ENCODE assay signal across 37 cellular contexts in the genomic region with DNA sequence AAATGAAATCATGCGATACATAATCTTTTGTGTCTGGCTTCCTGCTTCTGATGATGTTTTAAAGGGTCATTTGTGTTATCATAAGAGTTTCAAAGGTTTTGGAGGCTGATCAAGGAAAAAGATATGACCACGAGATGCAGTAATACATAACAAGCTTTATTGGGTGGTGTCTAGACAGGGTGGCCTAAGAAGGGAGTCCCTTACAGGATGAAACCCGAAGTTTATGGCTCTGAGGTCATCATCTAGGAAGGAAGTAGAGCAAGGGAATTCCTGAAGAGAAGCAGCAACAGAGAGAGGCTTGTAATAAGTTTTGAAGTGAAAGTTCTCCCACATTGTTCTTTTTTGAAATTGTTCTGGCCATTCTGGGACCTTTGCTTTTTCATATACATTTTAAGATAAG. TPM values are rescaled to one million over a fixed set of nuclear protein-coding genes. Genes with fewer than 3 reads are reported as not detected.
A peak's percentile ranks its signal among the peaks of the same experiment; 100 is the strongest.
DNase-seq lines count a peak whose midpoint lies in the region; ATAC-seq, FAIRE-seq and TF ChIP-seq lines count a peak whose summit lies in the region.
"Had no signal": no experiment of that assay in that cellular context is flagged by ENCODE, and none has a peak within 500 bp of the region (broad histone marks: within the 10 kb centered on the region; RNA-seq: fewer than 3 reads in every experiment).

No MANE protein-coding gene starts in this region.

- H3K27me3 ChIP-seq in SK-N-SH (ENCODE audit: insufficient read depth) = no peaks in the 10 kb centered on the region
- no peaks in the 10 kb centered on the region for H3K27me3 ChIP-seq in astrocyte (ENCODE audit: insufficient read depth, low read length)
- H3K27me3 ChIP-seq: BLaER1 treated with 17β-estradiol and CSF1 and Interleukin-3, amounts not matched to agents 10 nM and 100 nM; pancreas; right atrium auricular region; upper lobe of left lung had no signal

- H3K9me3 ChIP-seq in SK-N-SH (peaks cover 20% of the 10 kb centered on the region), astrocyte (ENCODE audit: insufficient read depth, low read depth, low read length) (no peaks in the 10 kb centered on the region)

- no peak for ATAC-seq in SK-N-SH treated with all-trans-retinoic acid at 6 μM for 48 hours
- ATAC-seq in HG02763 (IDR thresholded peaks at IDR 0.05; ENCODE audit: unreplicated experiment) = no peak
- no peak for ATAC-seq in HG02884 (IDR thresholded peaks at IDR 0.05; ENCODE audit: unreplicated experiment)
- ATAC-seq in GM21526 (IDR thresholded peaks at IDR 0.05; ENCODE audit: low FRiP score, unreplicated experiment) = no peak
- no peak for ATAC-seq in HG03175 (IDR thresholded peaks at IDR 0.05; ENCODE audit: unreplicated experiment)
- ATAC-seq: activated naive CD4-positive, alpha-beta T cell treated with anti-CD3 and anti-CD28 coated beads, Interleukin-2, amount 50 U/mL, for 72 hours; left cardiac atrium; Panc1; pancreas had no signal

- DNase-seq in SK-N-SH = no peak
- DNase-seq in astrocyte (ENCODE audit: low read depth) = no peak
- peak; percentile 27 for DNase-seq in foreskin melanocyte
- DNase-seq: activated CD4-positive, alpha-beta T cell treated with anti-CD3 and anti-CD28 coated beads for 48 hours; amygdala; COR-L47; DMS79; effector CD8-positive, alpha-beta T cell; erythroblast; foreskin fibroblast; left cardiac atrium; NCI-H1417 treated with DMSO at 0.1 percent for 48 hours; NCI-H2081 treated with DMSO at 0.1 percent for 48 hours; NCI-H345; NCI-H69; pancreas; SIG-M5; small intestine; stimulated activated naive CD4-positive, alpha-beta T cell; T1000; upper lobe of left lung; WERI-Rb-1 had no signal

- whole genome bisulfite sequencing in SK-N-SH (ENCODE audit: low lambda C conversion rate) = 25% methylated on average over 3 of the region's 3 CpGs

- H3K4me3 Mint-ChIP-seq in astrocyte (ENCODE audit: unreplicated experiment) = no peak overlapping the region
- H3K4me3 Mint-ChIP-seq: memory B cell, neural crest cell had no signal

- POLR2A ChIA-PET in SK-N-SH (lab: Yijun Ruan, JAX) = no interaction called here

- H4K20me1 ChIP-seq in SK-N-SH (ENCODE audit: insufficient read depth) = no peaks in the 10 kb centered on the region
- no peaks in the 10 kb centered on the region for H4K20me1 ChIP-seq in astrocyte (ENCODE audit: insufficient read depth, low read length)
- H4K20me1 ChIP-seq: BLaER1 treated with 17β-estradiol and CSF1 and Interleukin-3, amounts not matched to agents 10 nM and 100 nM had no signal

- FAIRE-seq in astrocyte (lab: Jason Lieb, UNC) = no peak
- FAIRE-seq: pancreas, small intestine had no signal

- H3K79me2 ChIP-seq in SK-N-SH (ENCODE audit: insufficient read depth) (no peaks in the 10 kb centered on the region), astrocyte (ENCODE audit: insufficient read depth, low read length) (no peaks in the 10 kb centered on the region)

- TF ChIP-seq EP300 in SK-N-SH (IDR thresholded peaks at IDR 0.05; ENCODE audit: borderline replicate concordance in 1 of 2, low read depth in 1 of 2, low read length in 1 of 2) = no peak

- peaks cover 6% of the 10 kb centered on the region for H3K4me1 Mint-ChIP-seq in astrocyte (ENCODE audit: low read depth, unreplicated experiment)
- H3K4me1 Mint-ChIP-seq: memory B cell, neural crest cell had no signal

- no peaks in the 10 kb centered on the region for H3K9me2 ChIP-seq in SK-N-SH

- H3K36me3 Mint-ChIP-seq in astrocyte (ENCODE audit: low read depth, unreplicated experiment) = peaks cover 3% of the 10 kb centered on the region
- H3K36me3 Mint-ChIP-seq: memory B cell had no signal

- H3K9me3 Mint-ChIP-seq in astrocyte (ENCODE audit: unreplicated experiment) = peaks cover 16% of the 10 kb centered on the region

- H3K27me3 Mint-ChIP-seq in astrocyte (ENCODE audit: low read depth, unreplicated experiment) = no peaks in the 10 kb centered on the region

- TF ChIP-seq RAD21 in SK-N-SH (IDR thresholded peaks at IDR 0.05; ENCODE audit: low read length) = no peak

- H2AFZ ChIP-seq in SK-N-SH (ENCODE audit: low read depth) (peak overlapping the region; percentile 9; the same call in 1 of the 2 replicates), astrocyte (ENCODE audit: low read depth, low read length) (no peak overlapping the region)

- no peaks in the 10 kb centered on the region for H3K36me3 ChIP-seq in SK-N-SH (replicated peaks in 1 of 2; ENCODE audit: control insufficient read depth in 1 of 2, insufficient read depth in 2 of 2, low read length in 1 of 2)
- no peaks in the 10 kb centered on the region for H3K36me3 ChIP-seq in astrocyte (ENCODE audit: insufficient read depth, low read length)
- H3K36me3 ChIP-seq: pancreas, right atrium auricular region, upper lobe of left lung, WERI-Rb-1 had no signal

- H3K4me1 ChIP-seq in SK-N-SH (ENCODE audit: control insufficient read depth in 1 of 2, insufficient read depth in 2 of 2, low read depth in 1 of 2, low read length in 1 of 2) = no peaks in the 10 kb centered on the region
- no peaks in the 10 kb centered on the region for H3K4me1 ChIP-seq in astrocyte (ENCODE audit: insufficient read depth, low read length)
- H3K4me1 ChIP-seq: pancreas, right atrium auricular region, upper lobe of left lung had no signal

- H3K27ac Mint-ChIP-seq in astrocyte (ENCODE audit: unreplicated experiment) = peak overlapping the region; percentile 4
- H3K27ac Mint-ChIP-seq: activated naive CD4-positive, alpha-beta T cell treated with anti-CD3 and anti-CD28 coated beads, Interleukin-2, amount 50 U/mL, for 72 hours; activated T-helper 2 cell treated with anti-CD3 and anti-CD28 coated beads, Interferon-gamma antibody, Interleukin-2, Interleukin-4, amounts not matched to agents 10 μg/mL and 5 μg/mL and 100 μg/mL, durations not matched to agents 14 hours and 24 hours and 36 hours; memory B cell had no signal

- H3F3A ChIP-seq in SK-N-SH (replicated peaks; ENCODE audit: insufficient read depth) = peaks cover 3% of the 10 kb centered on the region

- TF ChIP-seq CTCF in SK-N-SH (IDR thresholded peaks at IDR 0.05) = no peak
- TF ChIP-seq CTCF in astrocyte (IDR thresholded peaks at IDR 0.05; ENCODE audit: insufficient read depth, low read depth, low read length) = no peak

- H3K27ac ChIP-seq in SK-N-SH (ENCODE audit: low read depth in 2 of 2, low read length in 1 of 2) (no peak overlapping the region), astrocyte (ENCODE audit: low read depth, low read length) (no peak overlapping the region)
- H3K27ac ChIP-seq: 22Rv1; BLaER1 treated with 17β-estradiol and CSF1 and Interleukin-3, amounts not matched to agents 10 nM and 100 nM; KMS-11; pancreas; right atrium auricular region; upper lobe of left lung; WERI-Rb-1 had no signal

- H3K4me3 ChIP-seq in SK-N-SH (ENCODE audit: low read depth in 2 of 2, low read length in 1 of 2) (no peak overlapping the region), astrocyte (ENCODE audit: insufficient read depth, low read depth, low read length) (no peak overlapping the region)
- H3K4me3 ChIP-seq: BLaER1 treated with 17β-estradiol and CSF1 and Interleukin-3, amounts not matched to agents 10 nM and 100 nM; pancreas; right atrium auricular region; upper lobe of left lung had no signal

- H3K4me2 ChIP-seq in SK-N-SH (no peak overlapping the region), astrocyte (ENCODE audit: low read length) (no peak overlapping the region)
- H3K4me2 ChIP-seq: KMS-11 had no signal

- CTCF ChIA-PET in SK-N-SH (lab: Yijun Ruan, JAX) = no interaction called here

- H3K9ac ChIP-seq in SK-N-SH (no peak overlapping the region), astrocyte (ENCODE audit: low read length) (no peak overlapping the region)
- H3K9ac ChIP-seq: BLaER1 treated with 17β-estradiol and CSF1 and Interleukin-3, amounts not matched to agents 10 nM and 100 nM; KMS-11 had no signal

TF ChIP-seq in SK-N-SH, 30 proteins besides CTCF, POLR2A, EP300 and RAD21:
- TF ChIP-seq, protein P1, sequence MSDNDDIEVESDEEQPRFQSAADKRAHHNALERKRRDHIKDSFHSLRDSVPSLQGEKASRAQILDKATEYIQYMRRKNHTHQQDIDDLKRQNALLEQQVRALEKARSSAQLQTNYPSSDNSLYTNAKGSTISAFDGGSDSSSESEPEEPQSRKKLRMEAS (IDR thresholded peaks at IDR 0.05; ENCODE audit: low read depth) = no peak
- no peak for TF ChIP-seq TCF12 (IDR thresholded peaks at IDR 0.05)
- no peak for TF ChIP-seq FOSL2 (IDR thresholded peaks at IDR 0.05; ENCODE audit: borderline replicate concordance, low read depth)
- no peak for TF ChIP-seq SMC3 (IDR thresholded peaks at IDR 0.05; ENCODE audit: low read depth, low read length)
- TF ChIP-seq MEF2A (IDR thresholded peaks at IDR 0.05; ENCODE audit: borderline replicate concordance, low read depth) = no peak

TF ChIP-seq in SK-N-SH treated with all-trans-retinoic acid at 6 μM for 48 hours, 23 proteins besides CTCF, POLR2A, EP300 and RAD21:
- no peak for TF ChIP-seq ZNF565 (CRISPR knock-in tag; conservative IDR thresholded peaks at IDR 0.05; ENCODE audit: low read depth)
- TF ChIP-seq, protein P2, sequence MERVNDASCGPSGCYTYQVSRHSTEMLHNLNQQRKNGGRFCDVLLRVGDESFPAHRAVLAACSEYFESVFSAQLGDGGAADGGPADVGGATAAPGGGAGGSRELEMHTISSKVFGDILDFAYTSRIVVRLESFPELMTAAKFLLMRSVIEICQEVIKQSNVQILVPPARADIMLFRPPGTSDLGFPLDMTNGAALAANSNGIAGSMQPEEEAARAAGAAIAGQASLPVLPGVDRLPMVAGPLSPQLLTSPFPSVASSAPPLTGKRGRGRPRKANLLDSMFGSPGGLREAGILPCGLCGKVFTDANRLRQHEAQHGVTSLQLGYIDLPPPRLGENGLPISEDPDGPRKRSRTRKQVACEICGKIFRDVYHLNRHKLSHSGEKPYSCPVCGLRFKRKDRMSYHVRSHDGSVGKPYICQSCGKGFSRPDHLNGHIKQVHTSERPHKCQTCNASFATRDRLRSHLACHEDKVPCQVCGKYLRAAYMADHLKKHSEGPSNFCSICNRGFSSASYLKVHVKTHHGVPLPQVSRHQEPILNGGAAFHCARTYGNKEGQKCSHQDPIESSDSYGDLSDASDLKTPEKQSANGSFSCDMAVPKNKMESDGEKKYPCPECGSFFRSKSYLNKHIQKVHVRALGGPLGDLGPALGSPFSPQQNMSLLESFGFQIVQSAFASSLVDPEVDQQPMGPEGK (CRISPR knock-in tag; IDR thresholded peaks at IDR 0.05; ENCODE audit: borderline replicate concordance) = no peak
- no peak for TF ChIP-seq SNAI2 (CRISPR knock-in tag; IDR thresholded peaks at IDR 0.05)

RNA-seq across cellular contexts. Expression of a gene that starts 40.8 kb away (rescaled TPM):
- polyA plus RNA-seq in SK-N-SH (2012; rRNA removed) = 12.0 and 21.6 TPM in 2 replicates
- 12.9 and 23.2 TPM in 2 replicates for polyA plus RNA-seq in SK-N-SH (2012; cell fraction: cytosol; rRNA removed)
- 25.5 and 31.9 TPM in 2 replicates for polyA plus RNA-seq in SK-N-SH (2012; cell fraction: nucleus; rRNA removed)
- total RNA-seq in astrocyte = 8.6 and 12.0 TPM in 2 replicates
- total RNA-seq: activated naive CD4-positive, alpha-beta T cell treated with anti-CD3 and anti-CD28 coated beads, Interleukin-2, amount 50 U/mL, for 72 hours; activated T-helper 2 cell treated with anti-CD3 and anti-CD28 coated beads, Interferon-gamma antibody, Interleukin-2, Interleukin-4, amounts not matched to agents 10 μg/mL and 5 μg/mL and 100 μg/mL, durations not matched to agents 14 hours and 24 hours and 36 hours; H4 had no signal
